Comparison of ENCODE assay signal across 18 cellular contexts in the genomic region with DNA sequence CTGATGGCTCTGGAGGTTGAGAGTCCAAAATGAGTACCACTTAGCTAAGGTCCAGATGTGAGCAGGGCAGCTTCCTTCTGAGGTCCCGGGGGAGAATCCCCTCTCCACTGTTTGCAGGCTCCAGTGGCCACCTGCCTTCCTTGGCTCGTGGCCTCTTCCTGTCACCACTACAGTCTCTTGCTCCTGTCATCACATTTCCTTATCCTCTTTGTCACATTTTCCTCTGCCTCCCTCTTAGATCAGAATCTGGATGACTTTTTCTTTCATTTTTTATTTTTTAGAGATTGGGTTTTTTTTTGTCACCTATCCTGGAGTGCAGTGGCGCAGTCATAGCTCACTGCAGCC. TPM values are rescaled to one million over a fixed set of nuclear protein-coding genes. Genes with fewer than 3 reads are reported as not detected.
DNase-seq lines count a peak whose midpoint lies in the region; TF ChIP-seq lines count a peak whose summit lies in the region.
"Had no signal": no experiment of that assay in that cellular context is flagged by ENCODE, and none has a peak within 500 bp of the region (broad histone marks: within the 10 kb centered on the region; RNA-seq: fewer than 3 reads in every experiment).

No MANE protein-coding gene starts in this region.

- H3K27me3 Mint-ChIP-seq in activated CD4-positive, alpha-beta T cell treated with anti-CD3 and anti-CD28 coated beads, Interleukin-2, amount 10 ng/mL, durations not matched to agents 24 days and 14 days, result no peaks in the 10 kb centered on the region
- no peaks in the 10 kb centered on the region for H3K27me3 Mint-ChIP-seq in activated naive CD8-positive, alpha-beta T cell
- peaks cover 4% of the 10 kb centered on the region for H3K27me3 Mint-ChIP-seq in HFFc6 (ENCODE audit: insufficient read depth)
- H3K27me3 Mint-ChIP-seq: progenitor cell of endocrine pancreas had no signal

- H3K36me3 Mint-ChIP-seq in activated CD4-positive, alpha-beta T cell treated with anti-CD3 and anti-CD28 coated beads, Interleukin-2, amount 10 ng/mL, durations not matched to agents 24 days and 14 days (ENCODE audit: low read depth), result peaks cover 14% of the 10 kb centered on the region
- H3K36me3 Mint-ChIP-seq in activated naive CD8-positive, alpha-beta T cell, result no peaks in the 10 kb centered on the region
- peaks cover 9% of the 10 kb centered on the region; the same call in 1 of the 2 replicates for H3K36me3 Mint-ChIP-seq in HFFc6 (ENCODE audit: low read depth)

- no peaks in the 10 kb centered on the region for H3K9me3 Mint-ChIP-seq in activated CD4-positive, alpha-beta T cell treated with anti-CD3 and anti-CD28 coated beads, Interleukin-2, amount 10 ng/mL, durations not matched to agents 24 days and 14 days
- no peaks in the 10 kb centered on the region for H3K9me3 Mint-ChIP-seq in activated naive CD8-positive, alpha-beta T cell (ENCODE audit: low read depth)
- no peaks in the 10 kb centered on the region for H3K9me3 Mint-ChIP-seq in HFFc6

- DNase-seq in activated CD4-positive, alpha-beta T cell treated with anti-CD3 and anti-CD28 coated beads, Interleukin-2, amount 10 ng/mL, durations not matched to agents 24 days and 14 days, result no peak
- no peak for DNase-seq in activated CD4-positive, alpha-beta T cell treated with anti-CD3 and anti-CD28 coated beads, Interleukin-2, amount 50 U/mL, for 1 hour
- peak; percentile 28 for DNase-seq in posterior vena cava (ENCODE audit: low spot score)
- no peak for DNase-seq in NCI-H2029 (lab: John Stamatoyannopoulos, UW)
- DNase-seq in HFFc6, result no peak
- DNase-seq in NCI-H2029 treated with DMSO at 0.1 percent for 48 hours (lab: John Stamatoyannopoulos, UW), result no peak
- DNase-seq: COR-L47; cortex of kidney; KG1; lower lobe of right lung; NCI-H1105 treated with DMSO at 0.1 percent for 48 hours; NK-92 treated with Interleukin-12 subunit alpha and Interleukin-12 subunit beta, amount 100 ng/mL, for 24 hours; stimulated activated naive CD4-positive, alpha-beta T cell had no signal

- H3K9me3 ChIP-seq in DOHH2 (ENCODE audit: control insufficient read depth, insufficient read depth, low read length), result no peaks in the 10 kb centered on the region
- H3K9me3 ChIP-seq: gastroesophageal sphincter, lower lobe of right lung, uterus had no signal

- H3K4me3 Mint-ChIP-seq in activated CD4-positive, alpha-beta T cell treated with anti-CD3 and anti-CD28 coated beads, Interleukin-2, amount 10 ng/mL, durations not matched to agents 24 days and 14 days, result no peak overlapping the region
- no peak overlapping the region for H3K4me3 Mint-ChIP-seq in activated naive CD8-positive, alpha-beta T cell
- H3K4me3 Mint-ChIP-seq in HFFc6, result no peak overlapping the region

- H3K9me2 ChIP-seq in DOHH2 (replicated peaks; ENCODE audit: control insufficient read depth, low read length), result no peaks in the 10 kb centered on the region

- H3K27me3 ChIP-seq in DOHH2 (ENCODE audit: control insufficient read depth, low read length), result no peaks in the 10 kb centered on the region
- H3K27me3 ChIP-seq: gastroesophageal sphincter, uterus had no signal

- H3K27ac ChIP-seq in DOHH2 (ENCODE audit: low read depth, low read length), result peak overlapping the region; percentile 57
- H3K27ac ChIP-seq: gastroesophageal sphincter, lower lobe of right lung had no signal

- peaks cover 40% of the 10 kb centered on the region for H3K4me1 ChIP-seq in DOHH2 (ENCODE audit: control insufficient read depth, low read length)

- H4K20me1 ChIP-seq in DOHH2 (ENCODE audit: control insufficient read depth, insufficient read depth, low read depth, low read length), result no peaks in the 10 kb centered on the region; the same call in 1 of the 2 replicates

- no peaks in the 10 kb centered on the region; the same call in 1 of the 2 replicates for H3F3A ChIP-seq in DOHH2 (ENCODE audit: control insufficient read depth, insufficient read depth)

- H3K4me2 ChIP-seq in DOHH2 (ENCODE audit: low read length), result peak overlapping the region; percentile 60

- peaks cover 21% of the 10 kb centered on the region for H3K79me2 ChIP-seq in DOHH2 (ENCODE audit: control insufficient read depth, low read length)

- peaks cover 16% of the 10 kb centered on the region for H3K36me3 ChIP-seq in DOHH2 (ENCODE audit: control insufficient read depth, low read length)
- H3K36me3 ChIP-seq: uterus had no signal

- H3K27ac Mint-ChIP-seq in activated CD4-positive, alpha-beta T cell treated with anti-CD3 and anti-CD28 coated beads, Interleukin-2, amount 10 ng/mL, durations not matched to agents 24 days and 14 days, result peak overlapping the region; percentile 82
- H3K27ac Mint-ChIP-seq in activated naive CD8-positive, alpha-beta T cell, result peak overlapping the region; percentile 64
- H3K27ac Mint-ChIP-seq in HFFc6, result no peak overlapping the region; the same call in 1 of the 2 replicates
- H3K27ac Mint-ChIP-seq: progenitor cell of endocrine pancreas had no signal

- peak overlapping the region; percentile 34; the same call in 1 of the 2 replicates for H3K4me3 ChIP-seq in DOHH2 (ENCODE audit: low read length)
- H3K4me3 ChIP-seq: gastroesophageal sphincter, lower lobe of right lung, uterus had no signal

- intact Hi-C loops in activated CD4-positive, alpha-beta T cell treated with anti-CD3 and anti-CD28 coated beads, Interleukin-2, amount 10 ng/mL, durations not matched to agents 24 days and 14 days (cut with micrococcal nuclease), result no loop called here
- intact Hi-C loops in posterior vena cava (cut with DNase I), result no loop called here

- TF ChIP-seq CTCF in DOHH2 (IDR thresholded peaks at IDR 0.05; ENCODE audit: low read depth, low read length, poor library complexity, severe bottlenecking) (no peak), HFFc6 (IDR thresholded peaks at IDR 0.05) (no peak)

- peaks cover 31% of the 10 kb centered on the region for H3K4me1 Mint-ChIP-seq in activated CD4-positive, alpha-beta T cell treated with anti-CD3 and anti-CD28 coated beads, Interleukin-2, amount 10 ng/mL, durations not matched to agents 24 days and 14 days
- peaks cover 35% of the 10 kb centered on the region for H3K4me1 Mint-ChIP-seq in activated naive CD8-positive, alpha-beta T cell (ENCODE audit: low read depth)
- H3K4me1 Mint-ChIP-seq in HFFc6 (ENCODE audit: low read depth), result peaks cover 36% of the 10 kb centered on the region

RNA-seq across cellular contexts. Expression of a gene that starts 46.9 kb away (rescaled TPM):
- 155 and 161 TPM in 2 replicates for total RNA-seq in activated CD4-positive, alpha-beta T cell treated with anti-CD3 and anti-CD28 coated beads, Interleukin-2, amount 10 ng/mL, durations not matched to agents 24 days and 14 days
- total RNA-seq in posterior vena cava, result 100 to 1,000 TPM; 359 to 405 TPM
- 100 to 1,000 TPM; 350 to 409 (median 372) TPM for total RNA-seq in HFFc6 (2021; fragmentation: NEBNext Ultra II Directional; extraction: Animal tissue kit (Norgen Biotek cat#: 25700))
